Comparison of ENCODE assay signal across 34 cellular contexts in genomic region chr18:35197286-35197685, GRCh38.
"Had no signal": no experiment of that assay in that cellular context is flagged by ENCODE, and none has a peak within 500 bp of the region (broad histone marks: within the 10 kb centered on the region; RNA-seq: fewer than 3 reads in every experiment).

No MANE protein-coding gene starts in this region.

- H3K36me3 Mint-ChIP-seq: activated naive CD8-positive, alpha-beta T cell; brain had no signal

- H3K4me1 Mint-ChIP-seq: activated B cell treated with CpG ODN at 0.5 μM for 24 hours; activated T-helper 17 cell treated with anti-CD3 and anti-CD28 coated beads, Interleukin-2, amount 50 U/mL, for 72 hours had no signal

- H3K9me3 ChIP-seq: breast epithelium, colonic mucosa, esophagus squamous epithelium, gastrocnemius medialis, heart left ventricle had no signal

- H3K4me1 ChIP-seq: breast epithelium, colonic mucosa, esophagus squamous epithelium, gastrocnemius medialis had no signal

- H3K27ac ChIP-seq: breast epithelium, cardiac muscle cell, colonic mucosa, epithelial cell of prostate, esophagus squamous epithelium, foreskin keratinocyte, gastrocnemius medialis, heart left ventricle, WERI-Rb-1 had no signal

- H3K4me3 Mint-ChIP-seq: activated B cell treated with CpG ODN at 0.5 μM for 24 hours; activated CD8-positive, alpha-beta T cell treated with anti-CD3 and anti-CD28 coated beads for 36 hours; activated naive CD8-positive, alpha-beta T cell; activated T-cell treated with anti-CD3 and anti-CD28 coated beads, Interleukin-2, amount 50 U/mL, for 4 hours; activated T-helper 17 cell treated with anti-CD3 and anti-CD28 coated beads, Interleukin-2, amount 50 U/mL, for 72 hours; brain; T-helper 17 cell; T-helper 2 cell treated with Interferon-gamma antibody and Interleukin-4, amounts not matched to agents 5 μg/mL and 100 μg/mL, for 36 hours had no signal

- H3K27ac Mint-ChIP-seq: activated B cell treated with CpG ODN at 0.5 μM for 24 hours; activated CD8-positive, alpha-beta T cell treated with anti-CD3 and anti-CD28 coated beads for 36 hours; activated naive CD8-positive, alpha-beta T cell; activated T-helper 17 cell treated with anti-CD3 and anti-CD28 coated beads, Interleukin-2, amount 50 U/mL, for 72 hours; T-helper 17 cell; T-helper 2 cell treated with Interferon-gamma antibody and Interleukin-4, amounts not matched to agents 5 μg/mL and 100 μg/mL, for 36 hours had no signal

- H3K27me3 ChIP-seq: breast epithelium, cardiac muscle cell, colonic mucosa, esophagus squamous epithelium, foreskin keratinocyte, gastrocnemius medialis, heart left ventricle had no signal

- H3K4me3 ChIP-seq: breast epithelium, cardiac muscle cell, colonic mucosa, esophagus squamous epithelium, gastrocnemius medialis, heart left ventricle had no signal

- H3K36me3 ChIP-seq: breast epithelium, cardiac muscle cell, colonic mucosa, esophagus squamous epithelium, gastrocnemius medialis, heart left ventricle, WERI-Rb-1 had no signal

- H3K27me3 Mint-ChIP-seq: activated CD8-positive, alpha-beta T cell treated with anti-CD3 and anti-CD28 coated beads for 36 hours; activated naive CD8-positive, alpha-beta T cell; brain had no signal

- DNase-seq: activated B cell treated with CpG ODN at 0.5 μM for 24 hours; activated CD4-positive, alpha-beta T cell treated with anti-CD3 and anti-CD28 coated beads for 48 hours; activated CD4-positive, alpha-beta T cell treated with anti-CD3 and anti-CD28 coated beads, Interleukin-2, amount 50 U/mL, for 1 hour; activated CD4-positive, alpha-beta T cell treated with anti-CD3 and anti-CD28 coated beads, Interleukin-2, amount 50 U/mL, for 48 hours; activated CD8-positive, alpha-beta memory T cell treated with anti-CD3 and anti-CD28 coated beads for 24 hours; activated CD8-positive, alpha-beta T cell treated with anti-CD3 and anti-CD28 coated beads for 36 hours; activated effector memory CD4-positive, alpha-beta T cell treated with Interleukin-2 at 50 U/mL for 16 hours; activated gamma-delta T cell treated with Interleukin-2 at 50 U/mL for 16 hours; activated naive CD4-positive, alpha-beta T cell treated with anti-CD3 and anti-CD28 coated beads, Interleukin-2, amount 50 U/mL, for 16 hours; activated naive CD4-positive, alpha-beta T cell treated with Interleukin-2 at 50 U/mL for 16 hours; activated T-cell treated with anti-CD3 and anti-CD28 coated beads, Interleukin-2, amount 50 U/mL, for 4 hours; amniotic stem cell; anterior cingulate cortex; central memory CD4-positive, alpha-beta T cell; cerebellar nuclear complex; colonic mucosa; effector CD8-positive, alpha-beta T cell; esophagus squamous epithelium; foreskin keratinocyte; gastrocnemius medialis; glutamatergic neuron; heart left ventricle; T-helper 1 cell; T-helper 17 cell; T1000; WERI-Rb-1 had no signal

- ATAC-seq: activated CD4-positive, CD25-positive, alpha-beta regulatory T cell treated with anti-CD3 and anti-CD28 coated beads, Interleukin-2, amount 50 U/mL, for 24 hours; activated CD8-positive, alpha-beta T cell treated with anti-CD3 and anti-CD28 coated beads for 36 hours; activated T-cell treated with anti-CD3 and anti-CD28 coated beads, Interleukin-2, amount 50 U/mL, for 4 hours; activated T-helper 17 cell treated with anti-CD3 and anti-CD28 coated beads, Interleukin-2, amount 50 U/mL, for 72 hours; foreskin keratinocyte; gastrocnemius medialis; heart left ventricle; T-helper 17 cell had no signal

- H3K9me3 Mint-ChIP-seq: activated B cell treated with CpG ODN at 0.5 μM for 24 hours; activated CD8-positive, alpha-beta T cell treated with anti-CD3 and anti-CD28 coated beads for 36 hours; activated T-cell treated with anti-CD3 and anti-CD28 coated beads, Interleukin-2, amount 50 U/mL, for 4 hours; activated T-helper 17 cell treated with anti-CD3 and anti-CD28 coated beads, Interleukin-2, amount 50 U/mL, for 72 hours; T-helper 2 cell treated with Interferon-gamma antibody and Interleukin-4, amounts not matched to agents 5 μg/mL and 100 μg/mL, for 36 hours had no signal
